In genomic region chr22:39809772-39810557, GRCh38 we compare ENCODE assay signal across 23 cellular contexts.
"Had no signal": no experiment of that assay in that cellular context is flagged by ENCODE, and none has a peak within 500 bp of the region (broad histone marks: within the 10 kb centered on the region; RNA-seq: fewer than 3 reads in every experiment).

No MANE protein-coding gene starts in this region.

- H3K27ac ChIP-seq: dorsolateral prefrontal cortex, hepatocyte, neural progenitor cell, pancreas, tibial artery, upper lobe of left lung, uterus had no signal

- H3K9me3 ChIP-seq: pancreas, tibial artery, upper lobe of left lung, uterus had no signal

- H3K36me3 Mint-ChIP-seq: natural killer cell treated with Interleukin-12 subunit alpha and Interleukin-12 subunit beta and Interleukin-15 and Interleukin-18, amount 100 ng/mL, for 72 hours; neural progenitor cell had no signal

- H3K4me1 ChIP-seq: pancreas, tibial artery, upper lobe of left lung, uterus had no signal

- H3K9me3 Mint-ChIP-seq: natural killer cell treated with Interleukin-12 subunit alpha and Interleukin-12 subunit beta and Interleukin-15 and Interleukin-18, amount 100 ng/mL, for 72 hours; neural progenitor cell had no signal

- H3K4me2 ChIP-seq: hepatocyte, neural progenitor cell had no signal

- H3K27ac Mint-ChIP-seq: natural killer cell treated with Interleukin-12 subunit alpha and Interleukin-12 subunit beta and Interleukin-15 and Interleukin-18, amount 100 ng/mL, for 72 hours; neural progenitor cell; progenitor cell of endocrine pancreas had no signal

- DNase-seq: dorsolateral prefrontal cortex; effector CD8-positive, alpha-beta T cell; foreskin melanocyte; head of caudate nucleus; kidney; left colon; left ventricle myocardium superior; mesenchymal stem cell; midbrain; nucleus accumbens; pancreas; right cardiac atrium; small intestine; stimulated activated CD4-positive, alpha-beta T cell treated with anti-CD3 and anti-CD28 coated beads, Interleukin-12 subunit alpha, Interleukin-12 subunit beta, amount 100 ng/mL, for 4 hours; stimulated activated naive CD4-positive, alpha-beta T cell treated with Interleukin-2 at 50 U/mL for 16 hours; tibial artery; upper lobe of left lung; uterus had no signal

- H3K4me3 ChIP-seq: dorsolateral prefrontal cortex, hepatocyte, lung, neural progenitor cell, pancreas, tibial artery, upper lobe of left lung, uterus had no signal

- FAIRE-seq: kidney, pancreas, small intestine had no signal

- H3K9ac ChIP-seq: neural progenitor cell had no signal

- H3K79me2 ChIP-seq: hepatocyte had no signal

- H3K4me3 Mint-ChIP-seq: natural killer cell treated with Interleukin-12 subunit alpha and Interleukin-12 subunit beta and Interleukin-15 and Interleukin-18, amount 100 ng/mL, for 72 hours; neural progenitor cell had no signal

- H2AFZ ChIP-seq: hepatocyte, neural progenitor cell had no signal

- H3K27me3 ChIP-seq: upper lobe of left lung had no signal

- ATAC-seq: left colon, left ventricle myocardium superior, pancreas, right cardiac atrium had no signal

- H3K36me3 ChIP-seq: neural progenitor cell, pancreas, tibial artery, upper lobe of left lung, uterus had no signal
